9 cellular contexts compared by ENCODE assay signal in genomic region chr1:200738348-200738732, GRCh38. TPM values are rescaled to one million over a fixed set of nuclear protein-coding genes. Genes with fewer than 3 reads are reported as not detected.
DNase-seq lines count a peak whose midpoint lies in the region; ATAC-seq, FAIRE-seq and TF ChIP-seq lines count a peak whose summit lies in the region.
"Had no signal": no experiment of that assay in that cellular context is flagged by ENCODE, and none has a peak within 500 bp of the region (broad histone marks: within the 10 kb centered on the region; RNA-seq: fewer than 3 reads in every experiment).

No MANE protein-coding gene starts in this region.

- H3K4me3 Mint-ChIP-seq in activated CD4-positive, alpha-beta T cell treated with anti-CD3 and anti-CD28 coated beads, Interleukin-2, amount 10 ng/mL, durations not matched to agents 7 days and 5 days = peak overlapping the region; percentile 93
- peak overlapping the region; percentile 91 for H3K4me3 Mint-ChIP-seq in activated T-helper 1 cell treated with anti-CD3 and anti-CD28 coated beads, Interleukin-12 subunit alpha, Interleukin-12 subunit beta, Interleukin-2, Interleukin-4 antibody, amounts not matched to agents 30 ng/mL and 10 ng/mL and 1 ng/mL, durations not matched to agents 14 hours and 24 hours and 36 hours

- TF ChIP-seq POLR2A in testis (IDR thresholded peaks at IDR 0.05) (no peak), GM12891 (IDR thresholded peaks at IDR 0.05; ENCODE audit: low read depth, low read length) (no peak)

- peak overlapping the region; percentile 55; the same call in 1 of the 2 replicates for H3K9ac ChIP-seq in iPS-20b (ENCODE audit: low read depth, low read length)

- TF ChIP-seq CTCF in testis (IDR thresholded peaks at IDR 0.05) = no peak

- CTCF ChIA-PET in activated CD4-positive, alpha-beta T cell treated with anti-CD3 and anti-CD28 coated beads, Interleukin-2, amount 10 ng/mL, durations not matched to agents 7 days and 5 days (lab: Charles Lee) = interaction anchor here (0.6 to 0.9 kb wide), 2 partner anchors 10 to 282 kb away, joined by 3 read pairs; no protein-coding TSS in a partner anchor

- peaks cover 22% of the 10 kb centered on the region for H3K4me1 Mint-ChIP-seq in activated CD4-positive, alpha-beta T cell treated with anti-CD3 and anti-CD28 coated beads, Interleukin-2, amount 10 ng/mL, durations not matched to agents 7 days and 5 days
- H3K4me1 Mint-ChIP-seq in activated T-helper 1 cell treated with anti-CD3 and anti-CD28 coated beads, Interleukin-12 subunit alpha, Interleukin-12 subunit beta, Interleukin-2, Interleukin-4 antibody, amounts not matched to agents 30 ng/mL and 10 ng/mL and 1 ng/mL, durations not matched to agents 14 hours and 24 hours and 36 hours (ENCODE audit: low read depth) = peaks cover 23% of the 10 kb centered on the region

- DNase-seq in activated CD4-positive, alpha-beta T cell treated with anti-CD3 and anti-CD28 coated beads, Interleukin-2, amount 10 ng/mL, durations not matched to agents 7 days and 5 days = no peak
- DNase-seq in activated CD4-positive, alpha-beta T cell treated with anti-CD3 and anti-CD28 coated beads for 48 hours = no peak
- DNase-seq in activated T-helper 1 cell treated with anti-CD3 and anti-CD28 coated beads, Interleukin-12 subunit alpha, Interleukin-12 subunit beta, Interleukin-2, Interleukin-4 antibody, amounts not matched to agents 30 ng/mL and 10 ng/mL and 1 ng/mL, durations not matched to agents 14 hours and 24 hours and 36 hours (ENCODE audit: low spot score) = no peak
- DNase-seq in testis (no peak), GM12891 (ENCODE audit: insufficient read length, low spot score) (no peak), SHP77 (lab: John Stamatoyannopoulos, UW) (no peak)

- H3K9me3 ChIP-seq in iPS-20b (ENCODE audit: insufficient read depth, low read depth, low read length) (no peaks in the 10 kb centered on the region), testis (no peaks in the 10 kb centered on the region)

- ATAC-seq in HG02588 (IDR thresholded peaks at IDR 0.05; ENCODE audit: unreplicated experiment) = no peak

- H3K4me1 ChIP-seq in iPS-20b (ENCODE audit: insufficient read depth, low read length) (peaks cover 17% of the 10 kb centered on the region; the same call in 1 of the 2 replicates), testis (peaks cover 15% of the 10 kb centered on the region)

- H3K27me3 ChIP-seq in iPS-20b (ENCODE audit: insufficient read depth, low read length) (peaks cover 22% of the 10 kb centered on the region), testis (no peaks in the 10 kb centered on the region)

- intact Hi-C loops in activated T-helper 1 cell treated with anti-CD3 and anti-CD28 coated beads, Interleukin-12 subunit alpha, Interleukin-12 subunit beta, Interleukin-2, Interleukin-4 antibody, amounts not matched to agents 30 ng/mL and 10 ng/mL and 1 ng/mL, durations not matched to agents 14 hours and 24 hours and 36 hours (cut with micrococcal nuclease) = loop anchor here (2.0 kb wide), 1 partner anchor 110 kb away; no protein-coding TSS in a partner anchor
- intact Hi-C loops in testis (cut with DNase I; ENCODE audit: low total_unique reads) = loop anchor here (2.0 kb wide), 1 partner anchor 70 kb away; the partner anchor contains the start of gene DDX59

- POLR2A ChIA-PET in activated CD4-positive, alpha-beta T cell treated with anti-CD3 and anti-CD28 coated beads, Interleukin-2, amount 10 ng/mL, durations not matched to agents 7 days and 5 days (lab: Charles Lee) = no interaction called here

- 2 to 3% methylated on average over 8 of the region's 8 CpGs for WGBS in testis, 2 donors

- H3K36me3 ChIP-seq in iPS-20b (ENCODE audit: insufficient read depth, low read depth, low read length) (no peaks in the 10 kb centered on the region; the same call in 1 of the 2 replicates), testis (ENCODE audit: low read depth, missing control alignments) (no peaks in the 10 kb centered on the region)

- H3K4me3 ChIP-seq in iPS-20b (ENCODE audit: low read length) = peak overlapping the region; percentile 69
- peak overlapping the region; percentile 98 to 99 for H3K4me3 ChIP-seq in testis

- FAIRE-seq in GM12891 (lab: Jason Lieb, UNC) = no peak
- FAIRE-seq: colon had no signal

- no peaks in the 10 kb centered on the region for H3K9me3 Mint-ChIP-seq in activated CD4-positive, alpha-beta T cell treated with anti-CD3 and anti-CD28 coated beads, Interleukin-2, amount 10 ng/mL, durations not matched to agents 7 days and 5 days
- no peaks in the 10 kb centered on the region for H3K9me3 Mint-ChIP-seq in activated T-helper 1 cell treated with anti-CD3 and anti-CD28 coated beads, Interleukin-12 subunit alpha, Interleukin-12 subunit beta, Interleukin-2, Interleukin-4 antibody, amounts not matched to agents 30 ng/mL and 10 ng/mL and 1 ng/mL, durations not matched to agents 14 hours and 24 hours and 36 hours

- H3K36me3 Mint-ChIP-seq in activated CD4-positive, alpha-beta T cell treated with anti-CD3 and anti-CD28 coated beads, Interleukin-2, amount 10 ng/mL, durations not matched to agents 7 days and 5 days (ENCODE audit: low read depth) = no peaks in the 10 kb centered on the region
- H3K36me3 Mint-ChIP-seq in activated T-helper 1 cell treated with anti-CD3 and anti-CD28 coated beads, Interleukin-12 subunit alpha, Interleukin-12 subunit beta, Interleukin-2, Interleukin-4 antibody, amounts not matched to agents 30 ng/mL and 10 ng/mL and 1 ng/mL, durations not matched to agents 14 hours and 24 hours and 36 hours (ENCODE audit: low read depth) = no peaks in the 10 kb centered on the region

- H3K27ac Mint-ChIP-seq in activated CD4-positive, alpha-beta T cell treated with anti-CD3 and anti-CD28 coated beads, Interleukin-2, amount 10 ng/mL, durations not matched to agents 7 days and 5 days = peak overlapping the region; percentile 43
- H3K27ac Mint-ChIP-seq in activated T-helper 1 cell treated with anti-CD3 and anti-CD28 coated beads, Interleukin-12 subunit alpha, Interleukin-12 subunit beta, Interleukin-2, Interleukin-4 antibody, amounts not matched to agents 30 ng/mL and 10 ng/mL and 1 ng/mL, durations not matched to agents 14 hours and 24 hours and 36 hours = peak overlapping the region; percentile 80

- no peak overlapping the region for H3K27ac ChIP-seq in iPS-20b (ENCODE audit: low read length)
- peak overlapping the region; percentile 16 to 100 for H3K27ac ChIP-seq in testis

- peaks cover 33% of the 10 kb centered on the region for H3K27me3 Mint-ChIP-seq in activated CD4-positive, alpha-beta T cell treated with anti-CD3 and anti-CD28 coated beads, Interleukin-2, amount 10 ng/mL, durations not matched to agents 7 days and 5 days
- peaks cover 40% of the 10 kb centered on the region for H3K27me3 Mint-ChIP-seq in activated T-helper 1 cell treated with anti-CD3 and anti-CD28 coated beads, Interleukin-12 subunit alpha, Interleukin-12 subunit beta, Interleukin-2, Interleukin-4 antibody, amounts not matched to agents 30 ng/mL and 10 ng/mL and 1 ng/mL, durations not matched to agents 14 hours and 24 hours and 36 hours (ENCODE audit: insufficient read depth)

TF ChIP-seq in GM12891, 5 proteins besides CTCF, POLR2A, EP300 and RAD21:
- TF ChIP-seq POLR2AphosphoS5 (IDR thresholded peaks at IDR 0.05; ENCODE audit: low read depth, low read length) (no peak), PAX5 (IDR thresholded peaks at IDR 0.05; ENCODE audit: insufficient read depth, low read length, severe bottlenecking) (no peak), SPI1 (IDR thresholded peaks at IDR 0.05; ENCODE audit: low read depth, low read length) (no peak), TAF1 (IDR thresholded peaks at IDR 0.05; ENCODE audit: low read depth, low read length) (no peak), POU2F2 (IDR thresholded peaks at IDR 0.05; ENCODE audit: low read depth, low read length) (no peak)

RNA-seq across cellular contexts. Expression of gene CAMSAP2, which starts 0.4 kb away (rescaled TPM):
- under 1 TPM; 0.81 to 0.82 TPM for total RNA-seq in activated CD4-positive, alpha-beta T cell treated with anti-CD3 and anti-CD28 coated beads, Interleukin-2, amount 10 ng/mL, durations not matched to agents 7 days and 5 days
- total RNA-seq in activated T-helper 1 cell treated with anti-CD3 and anti-CD28 coated beads, Interleukin-12 subunit alpha, Interleukin-12 subunit beta, Interleukin-2, Interleukin-4 antibody, amounts not matched to agents 30 ng/mL and 10 ng/mL and 1 ng/mL, durations not matched to agents 14 hours and 24 hours and 36 hours = 0.83 and 1.3 TPM in 2 replicates
- total RNA-seq in testis = 10 to 100 TPM; 28.4 to 34.7 TPM
- 16.0 TPM for polyA plus RNA-seq in testis (ENCODE audit: insufficient read depth, low read depth, low replicate concordance)
- polyA plus RNA-seq in GM12891 (2012; ENCODE audit: low read depth, missing spikeins) = 5.7 TPM

Comparison
In these comparisons a context has a peak if more than half of its experiments do, and no peak if none do; other contexts are left out.
1. RNA of gene CAMSAP2, which starts 0.4 kb away (total RNA-seq): 28.4 to 34.7 TPM in testis; 0.83 to 1.3 TPM in activated T-helper 1 cell treated with anti-CD3 and anti-CD28 coated beads, Interleukin-12 subunit alpha, Interleukin-12 subunit beta, Interleukin-2, Interleukin-4 antibody, amounts not matched to agents 30 ng/mL and 10 ng/mL and 1 ng/mL, durations not matched to agents 14 hours and 24 hours and 36 hours and 0.81 to 0.82 TPM in activated CD4-positive, alpha-beta T cell treated with anti-CD3 and anti-CD28 coated beads, Interleukin-2, amount 10 ng/mL, durations not matched to agents 7 days and 5 days; every median in the first group is over 10 times any median in the second.